20 cellular contexts compared by ENCODE assay signal in genomic region chr7:111173990-111174389, GRCh38.
DNase-seq lines count a peak whose midpoint lies in the region; ATAC-seq, FAIRE-seq and TF ChIP-seq lines count a peak whose summit lies in the region.
"Had no signal": no experiment of that assay in that cellular context is flagged by ENCODE, and none has a peak within 500 bp of the region (broad histone marks: within the 10 kb centered on the region; RNA-seq: fewer than 3 reads in every experiment).

No MANE protein-coding gene starts in this region.

- DNase-seq in GM12878 (ENCODE audit: low read depth, low spot score) = no peak
- DNase-seq in brain microvascular endothelial cell = no peak
- DNase-seq in inferior parietal cortex (ENCODE audit: extremely low spot score) = no peak
- DNase-seq: CD8-positive, alpha-beta T cell; IMR-90; MV-4-11; NCI-H1436 treated with DMSO at 0.1 percent for 48 hours; NCI-H2227 treated with DMSO at 0.1 percent for 48 hours; NCI-H524 treated with DMSO at 0.1 percent for 48 hours; OCI-M1; RPMI8226; T-helper 9 cell had no signal

- H3K9ac ChIP-seq in GM12878 (ENCODE audit: control insufficient read depth, insufficient read depth, low read length) = no peak overlapping the region

- no peak for TF ChIP-seq EP300 in GM12878 (IDR thresholded peaks at IDR 0.05; ENCODE audit: borderline replicate concordance in 1 of 2, control insufficient read depth in 1 of 2, low read depth in 2 of 2, low read length in 2 of 2)

- TF ChIP-seq CTCF in GM12878 (IDR thresholded peaks at IDR 0.05 in 2 of 3, conservative IDR thresholded peaks at IDR 0.05 in 1 of 3; ENCODE audit: control insufficient read depth in 2 of 3, extremely low read depth in 1 of 3, insufficient read depth in 1 of 3, low read depth in 3 of 3, low read length in 3 of 3) (no peak), brain microvascular endothelial cell (IDR thresholded peaks at IDR 0.05; ENCODE audit: low read depth, low read length, missing control alignments) (no peak)

- no peak overlapping the region for H3K4me2 ChIP-seq in GM12878 (ENCODE audit: control insufficient read depth, insufficient read depth)
- H3K4me2 ChIP-seq: GM23338 had no signal

- POLR2A ChIA-PET in GM12878 (lab: Charles Lee) = no interaction called here

- no peak for TF ChIP-seq POLR2A in GM12878 (IDR thresholded peaks at IDR 0.05; ENCODE audit: low read depth, low read length)

- intact Hi-C loops in GM12878 (cut with micrococcal nuclease; ENCODE audit: unreplicated experiment) = no loop called here

- no peaks in the 10 kb centered on the region for H4K20me1 ChIP-seq in GM12878 (ENCODE audit: control insufficient read depth, insufficient read depth)

- SMC1A ChIA-PET in GM12878 (lab: Charles Lee; ENCODE audit: uncharacterized antibody, unreplicated experiment) = interaction anchor here (1.0 kb wide), 2 partner anchors 36 to 38 kb away, joined by 3 to 5 read pairs; no protein-coding TSS in a partner anchor

- no peak overlapping the region for H3K4me3 ChIP-seq in GM12878
- no peak overlapping the region for H3K4me3 ChIP-seq in brain microvascular endothelial cell (ENCODE audit: low read depth, low read length)
- H3K4me3 ChIP-seq: GM23338, SJSA1 had no signal

- CTCF ChIA-PET in GM12878 (lab: Yijun Ruan, JAX) = no interaction called here

- FAIRE-seq in GM12878 (lab: Jason Lieb, UNC) = peak; percentile 7
- FAIRE-seq: D721Med had no signal

- no peaks in the 10 kb centered on the region for H3K4me1 ChIP-seq in GM12878 (ENCODE audit: control insufficient read depth, insufficient read depth, low read length)
- H3K4me1 ChIP-seq: SJSA1 had no signal

- H3K79me2 ChIP-seq in GM12878 (ENCODE audit: control insufficient read depth, insufficient read depth, low read length) = no peaks in the 10 kb centered on the region

- peak; percentile 78 for ATAC-seq in GM18867 (IDR thresholded peaks at IDR 0.05; ENCODE audit: unreplicated experiment)
- peak; percentile 48 for ATAC-seq in GM21423 (IDR thresholded peaks at IDR 0.05; ENCODE audit: unreplicated experiment)
- peak; percentile 72 for ATAC-seq in HG03025 (IDR thresholded peaks at IDR 0.05; ENCODE audit: low FRiP score, unreplicated experiment)
- peak; percentile 69 for ATAC-seq in GM12878
- no peak for ATAC-seq in GM18520 (IDR thresholded peaks at IDR 0.05; ENCODE audit: unreplicated experiment)
- no peak for ATAC-seq in GM21528 (IDR thresholded peaks at IDR 0.05; ENCODE audit: low FRiP score, unreplicated experiment)
- ATAC-seq: CD8-positive, alpha-beta T cell; GM23338 had no signal

- H3K27me3 ChIP-seq in GM12878 (replicated peaks in 1 of 2; ENCODE audit: control insufficient read depth in 2 of 2, insufficient read depth in 2 of 2, low read length in 1 of 2) = no peaks in the 10 kb centered on the region
- no peaks in the 10 kb centered on the region for H3K27me3 ChIP-seq in brain microvascular endothelial cell (replicated peaks)
- H3K27me3 ChIP-seq: SJSA1 had no signal

- no peak for TF ChIP-seq RAD21 in GM12878 (IDR thresholded peaks at IDR 0.05; ENCODE audit: insufficient read depth, low read depth, low read length)

- RAD21 ChIA-PET in GM12878 (lab: Charles Lee; ENCODE audit: unreplicated experiment) = no interaction called here

- H3K36me3 ChIP-seq in GM12878 (ENCODE audit: control insufficient read depth in 2 of 2, insufficient read depth in 2 of 2, low read length in 1 of 2) (no peaks in the 10 kb centered on the region), brain microvascular endothelial cell (replicated peaks) (no peaks in the 10 kb centered on the region)
- H3K36me3 ChIP-seq: SJSA1 had no signal

- H3K9me3 ChIP-seq in GM12878 (replicated peaks; ENCODE audit: control insufficient read depth, insufficient read depth, low read length) = no peaks in the 10 kb centered on the region
- H3K9me3 ChIP-seq: SJSA1 had no signal

- in situ Hi-C loops in GM12878 (cut with MboI) = no loop called here
- in situ Hi-C loops in brain microvascular endothelial cell (cut with HindIII; ENCODE audit: low pct_ligation_motif_present, low sequenced_read_pairs) = no loop called here

- 39% methylated on average over 2 of the region's 2 CpGs for WGBS in GM12878 (ENCODE audit: insufficient coverage, insufficient replicate concordance, low lambda C conversion rate, missing lambda C conversion rate)

- H2AFZ ChIP-seq in GM12878 (ENCODE audit: control insufficient read depth, low read depth, low read length) = no peak overlapping the region
- H2AFZ ChIP-seq: GM23338 had no signal

- no TSS peak for BruUV-seq in GM12878 (replicated peaks; lab: Mats Ljungman, UMichigan)

- H3K27ac ChIP-seq in GM12878 (ENCODE audit: control insufficient read depth, insufficient read depth) = no peak overlapping the region
- H3K27ac ChIP-seq in brain microvascular endothelial cell = no peak overlapping the region
- H3K27ac ChIP-seq: SJSA1 had no signal

TF ChIP-seq in GM12878, 131 proteins besides CTCF, POLR2A, EP300 and RAD21 (continues in another document):
- TF ChIP-seq NR2C1 (IDR thresholded peaks at IDR 0.05) (no peak), ZNF384 (IDR thresholded peaks at IDR 0.05; ENCODE audit: borderline replicate concordance, low read depth, low read length) (no peak), NBN (IDR thresholded peaks at IDR 0.05) (no peak), WRNIP1 (IDR thresholded peaks at IDR 0.05; ENCODE audit: borderline replicate concordance, low read depth, low read length) (no peak), E2F8 (IDR thresholded peaks at IDR 0.05; ENCODE audit: low read depth, partially characterized antibody) (no peak), ZBTB33 (IDR thresholded peaks at IDR 0.05) (no peak), NKRF (conservative IDR thresholded peaks at IDR 0.05) (no peak), FOS (IDR thresholded peaks at IDR 0.05; ENCODE audit: borderline replicate concordance, extremely low read depth, insufficient read length) (no peak), HCFC1 (IDR thresholded peaks at IDR 0.05; ENCODE audit: low read length) (no peak), ZNF622 (IDR thresholded peaks at IDR 0.05) (no peak), JUND (IDR thresholded peaks at IDR 0.05; ENCODE audit: low read depth, low read length) (no peak)

Comparison
In these comparisons a context has a peak if more than half of its experiments do, and no peak if none do; other contexts are left out.
1. ATAC-seq: peak in GM18867 (single experiment), GM21423 (single experiment), HG03025 (single experiment) and GM12878 (single experiment); none in GM18520 (single experiment) and GM21528 (single experiment).